Comparison of ENCODE assay signal across 10 cellular contexts in the genomic region with DNA sequence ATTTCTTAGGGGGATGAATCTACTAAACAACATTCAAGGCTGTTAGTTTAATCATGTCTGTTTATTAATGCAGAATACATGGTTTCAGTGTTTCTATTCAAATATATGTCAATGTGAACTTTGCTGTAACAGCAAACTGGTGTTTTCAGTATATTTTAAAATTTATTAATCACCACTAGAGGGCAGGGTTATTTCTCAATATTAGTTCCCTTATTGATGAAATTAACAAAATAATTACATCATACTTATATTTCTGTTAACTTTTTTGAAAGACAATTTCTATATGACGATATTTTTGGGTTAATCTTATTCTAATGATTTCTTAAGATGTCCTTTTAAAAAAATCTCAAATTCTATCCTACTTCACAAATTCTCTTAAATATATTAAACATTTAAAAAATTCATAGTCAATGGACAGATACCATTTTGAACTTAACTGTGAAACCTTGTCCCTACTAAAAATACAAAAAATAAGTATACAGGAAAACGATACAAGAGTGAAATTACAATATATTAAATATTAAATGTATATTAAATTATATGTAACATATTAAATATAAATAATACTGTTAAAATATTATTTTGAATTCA.
DNase-seq lines count a peak whose midpoint lies in the region; ATAC-seq and TF ChIP-seq lines count a peak whose summit lies in the region.
"Had no signal": no experiment of that assay in that cellular context is flagged by ENCODE, and none has a peak within 500 bp of the region (broad histone marks: within the 10 kb centered on the region; RNA-seq: fewer than 3 reads in every experiment).

No MANE protein-coding gene starts in this region.

- ATAC-seq in naive thymus-derived CD4-positive, alpha-beta T cell, result no peak
- ATAC-seq in GM18861 (IDR thresholded peaks at IDR 0.05; ENCODE audit: unreplicated experiment), result no peak
- no peak for ATAC-seq in omental fat pad (ENCODE audit: low FRiP score)

- H3K27me3 Mint-ChIP-seq in brain (peaks cover 6% of the 10 kb centered on the region), neural crest cell (ENCODE audit: low read depth) (peaks cover 5% of the 10 kb centered on the region)
- no peaks in the 10 kb centered on the region for H3K27me3 Mint-ChIP-seq in naive thymus-derived CD4-positive, alpha-beta T cell
- H3K27me3 Mint-ChIP-seq: IgD-negative memory B cell had no signal

- H3K27me3 ChIP-seq in naive thymus-derived CD4-positive, alpha-beta T cell (ENCODE audit: control insufficient read depth in 2 of 2, insufficient read depth in 2 of 2, low read length in 2 of 2), result no peaks in the 10 kb centered on the region

- peak; percentile 36 for TF ChIP-seq RAD21 in Ishikawa (IDR thresholded peaks at IDR 0.05; ENCODE audit: low read depth)

- H3K9me3 Mint-ChIP-seq in brain (no peaks in the 10 kb centered on the region), neural crest cell (no peaks in the 10 kb centered on the region)
- H3K9me3 Mint-ChIP-seq in naive thymus-derived CD4-positive, alpha-beta T cell, result peaks cover 0 to 8% (median 3%) of the 10 kb centered on the region in 11 donors
- H3K9me3 Mint-ChIP-seq: IgD-negative memory B cell had no signal

- H3K36me3 Mint-ChIP-seq in brain, result no peaks in the 10 kb centered on the region
- no peaks in the 10 kb centered on the region for H3K36me3 Mint-ChIP-seq in neural crest cell (ENCODE audit: low read depth)
- H3K36me3 Mint-ChIP-seq in naive thymus-derived CD4-positive, alpha-beta T cell, result no peaks in the 10 kb centered on the region
- H3K36me3 Mint-ChIP-seq: IgD-negative memory B cell had no signal

- H3K4me3 Mint-ChIP-seq in brain (no peak overlapping the region), neural crest cell (no peak overlapping the region)
- no peak overlapping the region for H3K4me3 Mint-ChIP-seq in naive thymus-derived CD4-positive, alpha-beta T cell
- H3K4me3 Mint-ChIP-seq: IgD-negative memory B cell had no signal

- no peaks in the 10 kb centered on the region for H3K9me3 ChIP-seq in naive thymus-derived CD4-positive, alpha-beta T cell (ENCODE audit: control insufficient read depth in 2 of 3, low read length in 3 of 3)

- H3K27ac Mint-ChIP-seq in brain (no peak overlapping the region), neural crest cell (ENCODE audit: unreplicated experiment) (no peak overlapping the region)
- no peak overlapping the region for H3K27ac Mint-ChIP-seq in naive thymus-derived CD4-positive, alpha-beta T cell
- H3K27ac Mint-ChIP-seq: IgD-negative memory B cell had no signal

- H3K4me1 ChIP-seq in naive thymus-derived CD4-positive, alpha-beta T cell (ENCODE audit: control insufficient read depth in 2 of 2, insufficient read depth in 2 of 2, low read length in 2 of 2), result no peaks in the 10 kb centered on the region

- no peak overlapping the region for H3K27ac ChIP-seq in naive thymus-derived CD4-positive, alpha-beta T cell (ENCODE audit: low read depth, low read length)

- no peaks in the 10 kb centered on the region for H3K36me3 ChIP-seq in naive thymus-derived CD4-positive, alpha-beta T cell (ENCODE audit: control insufficient read depth in 2 of 3, insufficient read depth in 3 of 3, low read length in 3 of 3)

- TF ChIP-seq EP300 in Ishikawa (IDR thresholded peaks at IDR 0.05; ENCODE audit: borderline replicate concordance), result no peak

- POLR2A ChIA-PET in naive thymus-derived CD4-positive, alpha-beta T cell (lab: Charles Lee), result no interaction called here

- no peak overlapping the region for H3K4me3 ChIP-seq in GM12864 (ENCODE audit: low read depth, low read length)
- H3K4me3 ChIP-seq in naive thymus-derived CD4-positive, alpha-beta T cell (ENCODE audit: low read length), result no peak overlapping the region

- H3K4me1 Mint-ChIP-seq in brain (no peaks in the 10 kb centered on the region), neural crest cell (no peaks in the 10 kb centered on the region)
- no peaks in the 10 kb centered on the region for H3K4me1 Mint-ChIP-seq in naive thymus-derived CD4-positive, alpha-beta T cell

- no peak for DNase-seq in GM12864 (ENCODE audit: low read depth)
- DNase-seq in neural crest cell (ENCODE audit: low read depth, low spot score), result no peak
- DNase-seq in naive thymus-derived CD4-positive, alpha-beta T cell, result no peak
- DNase-seq in omental fat pad (ENCODE audit: low spot score), result no peak
- DNase-seq: islet precursor cell; stimulated activated CD4-positive, alpha-beta T cell treated with anti-CD3 and anti-CD28 coated beads, Interleukin-4, amount 100 ng/mL, for 1 hour had no signal

- TF ChIP-seq CTCF in GM12864 (IDR thresholded peaks at IDR 0.05; ENCODE audit: low read depth, low read length, missing control alignments) (peak; percentile 16), brain (conservative IDR thresholded peaks at IDR 0.05) (peak; percentile 68 to 78), neural crest cell (conservative IDR thresholded peaks at IDR 0.05) (peak; percentile 78), omental fat pad (IDR thresholded peaks at IDR 0.05) (no peak)

- intact Hi-C loops in naive thymus-derived CD4-positive, alpha-beta T cell (cut with micrococcal nuclease), result no loop called here

- CTCF ChIA-PET in naive thymus-derived CD4-positive, alpha-beta T cell (lab: Charles Lee), result no interaction called here

TF ChIP-seq in Ishikawa, 13 proteins besides CTCF, POLR2A, EP300 and RAD21:
- TF ChIP-seq CEBPB (IDR thresholded peaks at IDR 0.05) (no peak), NFIC (IDR thresholded peaks at IDR 0.05) (no peak), USF1 (IDR thresholded peaks at IDR 0.05) (no peak), ZBTB7A (IDR thresholded peaks at IDR 0.05; ENCODE audit: low read depth) (no peak), TAF1 (IDR thresholded peaks at IDR 0.05; ENCODE audit: low read depth) (no peak)
- TF ChIP-seq, protein P1, sequence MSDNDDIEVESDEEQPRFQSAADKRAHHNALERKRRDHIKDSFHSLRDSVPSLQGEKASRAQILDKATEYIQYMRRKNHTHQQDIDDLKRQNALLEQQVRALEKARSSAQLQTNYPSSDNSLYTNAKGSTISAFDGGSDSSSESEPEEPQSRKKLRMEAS (IDR thresholded peaks at IDR 0.05), result no peak

Comparison
In these comparisons a context has a peak if more than half of its experiments do, and no peak if none do; other contexts are left out.
1. CTCF ChIP-seq: peak in GM12864 (single experiment), brain (2 of 2) and neural crest cell (single experiment); none in omental fat pad (0 of 3).